Comparison of ENCODE assay signal across 37 cellular contexts in genomic region chr15:48239334-48239733, GRCh38. TPM values are rescaled to one million over a fixed set of nuclear protein-coding genes. Genes with fewer than 3 reads are reported as not detected.
"Had no signal": no experiment of that assay in that cellular context is flagged by ENCODE, and none has a peak within 500 bp of the region (broad histone marks: within the 10 kb centered on the region; RNA-seq: fewer than 3 reads in every experiment).

No MANE protein-coding gene starts in this region.

- H3K4me3 ChIP-seq: MG63 had no signal

- H3K9me3 ChIP-seq: MG63 had no signal

- DNase-seq: Karpas-422, Kasumi-1, MG63, MM.1S, MV-4-11, NCI-H1048, NCI-H1092, NCI-H1092 treated with DMSO at 0.1 percent for 48 hours, NCI-H1105, NCI-H1105 treated with DMSO at 0.1 percent for 48 hours, NCI-H1417, NCI-H1417 treated with DMSO at 0.1 percent for 48 hours, NCI-H1436, NCI-H1436 treated with DMSO at 0.1 percent for 48 hours, NCI-H146, NCI-H1694, NCI-H1694 treated with DMSO at 0.1 percent for 48 hours, NCI-H187, NCI-H187 treated with DMSO at 0.1 percent for 48 hours, NCI-H1930, NCI-H2029, NCI-H2029 treated with DMSO at 0.1 percent for 48 hours, NCI-H2081, NCI-H2081 treated with DMSO at 0.1 percent for 48 hours, NCI-H2107, NCI-H2171, NCI-H2171 treated with DMSO at 0.1 percent for 48 hours, NCI-H2227 treated with DMSO at 0.1 percent for 48 hours, NCI-H226, NCI-H345, NCI-H446, NCI-H446 treated with DMSO at 0.1 percent for 48 hours, NCI-H510A, NCI-H510A treated with DMSO at 0.1 percent for 48 hours had no signal

- H3K36me3 ChIP-seq: MG63 had no signal

RNA-seq across cellular contexts. Expression of gene SLC12A1, which starts 33.2 kb away (rescaled TPM):
- total RNA-seq: LHCN-M2, MCF 10A, NCI-H460 had no signal

RNA-seq across cellular contexts. Expression of gene CTXN2, which starts 47.9 kb away (rescaled TPM):
- total RNA-seq: LHCN-M2, MCF 10A, NCI-H460 had no signal
